17 cellular contexts compared by ENCODE assay signal in the genomic region with DNA sequence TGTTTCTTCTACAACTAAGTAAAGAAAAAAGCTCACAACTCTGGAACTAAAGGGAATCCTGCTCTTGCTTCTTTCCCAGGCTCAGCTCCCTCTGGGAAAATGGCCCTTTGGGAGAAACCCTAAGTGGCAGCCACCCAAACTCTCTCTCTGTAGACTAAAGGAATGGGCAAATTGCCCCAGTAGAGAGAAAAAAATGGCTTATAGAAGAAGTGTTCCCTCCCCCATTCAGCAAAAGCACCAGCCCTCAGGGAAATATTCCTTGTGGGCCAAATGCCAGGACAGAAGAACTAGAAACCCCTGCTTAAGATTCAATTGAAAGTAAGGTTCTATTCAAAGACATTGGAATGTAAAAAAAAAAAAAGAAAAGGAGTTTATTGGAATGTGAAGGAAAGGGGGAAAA.
DNase-seq lines count a peak whose midpoint lies in the region; ATAC-seq and TF ChIP-seq lines count a peak whose summit lies in the region.
"Had no signal": no experiment of that assay in that cellular context is flagged by ENCODE, and none has a peak within 500 bp of the region (broad histone marks: within the 10 kb centered on the region; RNA-seq: fewer than 3 reads in every experiment).

No MANE protein-coding gene starts in this region.

- TF ChIP-seq CTCF in fibroblast of lung (conservative IDR thresholded peaks at IDR 0.05 in 1 of 2, IDR thresholded peaks at IDR 0.05 in 1 of 2; ENCODE audit: low read depth in 1 of 2, low read length in 2 of 2) (no peak), uterus (IDR thresholded peaks at IDR 0.05) (no peak)

- DNase-seq in D341Med (ENCODE audit: low spot score) (peak; percentile 11), RPMI7951 (ENCODE audit: low read depth) (peak; percentile 18), fibroblast of lung (ENCODE audit: low read depth in 2 of 2) (peak; percentile 44 to 63), neuronal stem cell (ENCODE audit: low spot score) (peak; percentile 5), uterus (no peak), NCI-H1436 treated with DMSO at 0.1 percent for 48 hours (lab: John Stamatoyannopoulos, UW) (no peak)
- DNase-seq in central memory CD4-positive, alpha-beta T cell: no peak
- DNase-seq: activated CD4-positive, alpha-beta T cell treated with anti-CD3 and anti-CD28 coated beads, Interleukin-2, amount 10 ng/mL, durations not matched to agents 7 days and 5 days; HCEC 1CT; mesendoderm; Peyer's patch; psoas muscle; stimulated activated CD4-positive, alpha-beta T cell treated with anti-CD3 and anti-CD28 coated beads, Interleukin-4, amount 100 ng/mL, for 24 hours; stimulated activated naive B cell treated with anti-CD40 and anti-IgM and Interleukin-4, amounts not matched to agents 10 μg/mL and 1 μg/mL and 100 μg/mL, for 72 hours; T-helper 17 cell had no signal

- H3K36me3 ChIP-seq in fibroblast of lung (ENCODE audit: control insufficient read depth, insufficient read depth, low read length): no peaks in the 10 kb centered on the region
- H3K36me3 ChIP-seq in neuronal stem cell (replicated peaks in 1 of 2; ENCODE audit: control insufficient read depth in 2 of 2, insufficient read depth in 2 of 2, low read length in 2 of 2): no peaks in the 10 kb centered on the region
- H3K36me3 ChIP-seq in uterus: no peaks in the 10 kb centered on the region
- H3K36me3 ChIP-seq: BLaER1 treated with 17β-estradiol and CSF1 and Interleukin-3, amounts not matched to agents 10 nM and 100 nM; Peyer's patch had no signal

- H2BK12ac ChIP-seq in neuronal stem cell (ENCODE audit: low read length): no peak overlapping the region

- H3K4ac ChIP-seq in neuronal stem cell (ENCODE audit: low read length): no peak overlapping the region

- H4K20me1 ChIP-seq in fibroblast of lung (ENCODE audit: control insufficient read depth, extremely low read depth, insufficient read depth, low read length): no peaks in the 10 kb centered on the region
- H4K20me1 ChIP-seq: BLaER1 treated with 17β-estradiol and CSF1 and Interleukin-3, amounts not matched to agents 10 nM and 100 nM had no signal

- H2AFZ ChIP-seq in fibroblast of lung (ENCODE audit: low read length) (no peak overlapping the region), neuronal stem cell (ENCODE audit: low read length) (peak overlapping the region; percentile 81)

- no peak overlapping the region for H4K8ac ChIP-seq in neuronal stem cell (ENCODE audit: low read depth, low read length)

- no peak overlapping the region for H4K91ac ChIP-seq in neuronal stem cell (ENCODE audit: low read depth, low read length, poor library complexity)

- H3K27ac ChIP-seq in fibroblast of lung (ENCODE audit: insufficient read depth, low read length) (no peak overlapping the region), neuronal stem cell (replicated peaks; ENCODE audit: low read length) (no peak overlapping the region), uterus (no peak overlapping the region)
- H3K27ac ChIP-seq: BLaER1 treated with 17β-estradiol and CSF1 and Interleukin-3, amounts not matched to agents 10 nM and 100 nM; Peyer's patch; psoas muscle had no signal

- H3K79me1 ChIP-seq in neuronal stem cell (ENCODE audit: low read depth, low read length): no peaks in the 10 kb centered on the region

- intact Hi-C loops in uterus (cut with DNase I; ENCODE audit: low total_unique reads): no loop called here

- ATAC-seq in HG03439 (IDR thresholded peaks at IDR 0.05; ENCODE audit: unreplicated experiment): no peak
- ATAC-seq: psoas muscle; stimulated activated naive B cell treated with anti-CD40 and anti-IgM and Interleukin-4, amounts not matched to agents 10 μg/mL and 1 μg/mL and 100 μg/mL, for 72 hours; T-helper 17 cell had no signal

- H2BK5ac ChIP-seq in neuronal stem cell (ENCODE audit: low read length): no peak overlapping the region

- no peak for TF ChIP-seq POLR2A in uterus (IDR thresholded peaks at IDR 0.05)

- H3K79me2 ChIP-seq in fibroblast of lung (ENCODE audit: control insufficient read depth, insufficient read depth, low read length): no peaks in the 10 kb centered on the region

- H3K9me3 ChIP-seq in fibroblast of lung (ENCODE audit: control insufficient read depth, insufficient read depth, low read depth, low read length) (no peaks in the 10 kb centered on the region), neuronal stem cell (replicated peaks in 1 of 2; ENCODE audit: control insufficient read depth in 2 of 2, insufficient read depth in 1 of 2, low read depth in 1 of 2, low read length in 2 of 2) (no peaks in the 10 kb centered on the region), uterus (no peaks in the 10 kb centered on the region)
- H3K9me3 ChIP-seq: BLaER1 treated with 17β-estradiol and CSF1 and Interleukin-3, amounts not matched to agents 10 nM and 100 nM; Peyer's patch; psoas muscle had no signal

- H3K9ac ChIP-seq in fibroblast of lung (ENCODE audit: insufficient read depth, low read length) (no peak overlapping the region), neuronal stem cell (ENCODE audit: low read depth, low read length, poor library complexity) (no peak overlapping the region)
- H3K9ac ChIP-seq: BLaER1 treated with 17β-estradiol and CSF1 and Interleukin-3, amounts not matched to agents 10 nM and 100 nM had no signal

- H3K18ac ChIP-seq in neuronal stem cell (ENCODE audit: low read length): no peak overlapping the region

- H3K27me3 ChIP-seq in fibroblast of lung (ENCODE audit: control insufficient read depth, insufficient read depth, low read length): no peaks in the 10 kb centered on the region
- no peaks in the 10 kb centered on the region for H3K27me3 ChIP-seq in neuronal stem cell (ENCODE audit: control insufficient read depth in 3 of 3, insufficient read depth in 3 of 3, low read depth in 1 of 3, low read length in 3 of 3)
- no peaks in the 10 kb centered on the region for H3K27me3 ChIP-seq in uterus
- H3K27me3 ChIP-seq: BLaER1 treated with 17β-estradiol and CSF1 and Interleukin-3, amounts not matched to agents 10 nM and 100 nM; Peyer's patch had no signal

- no peak overlapping the region for H3K14ac ChIP-seq in neuronal stem cell (ENCODE audit: low read length)

- H2BK15ac ChIP-seq in neuronal stem cell (ENCODE audit: low read length): no peak overlapping the region

- no peak overlapping the region for H3K4me2 ChIP-seq in fibroblast of lung (ENCODE audit: extremely low read depth, insufficient read depth, low read length)
- no peak overlapping the region for H3K4me2 ChIP-seq in neuronal stem cell (ENCODE audit: insufficient read depth, low read length, poor library complexity, severe bottlenecking)

- H3K4me1 ChIP-seq in fibroblast of lung (ENCODE audit: control insufficient read depth, extremely low read depth, insufficient read depth, low read length) (no peaks in the 10 kb centered on the region), neuronal stem cell (ENCODE audit: control insufficient read depth in 2 of 2, insufficient read depth in 1 of 2, low read depth in 1 of 2, low read length in 2 of 2) (peaks cover 2 to 7% of the 10 kb centered on the region in 2 donors), uterus (peaks cover 0 to 4% of the 10 kb centered on the region in 2 donors)
- H3K4me1 ChIP-seq: Peyer's patch, psoas muscle had no signal

- H3K4me3 ChIP-seq in fibroblast of lung (replicated peaks in 1 of 4; ENCODE audit: control extremely low read depth in 1 of 4, insufficient read depth in 1 of 4, low read depth in 3 of 4, low read length in 4 of 4) (no peak overlapping the region), neuronal stem cell (ENCODE audit: low read length in 2 of 2) (no peak overlapping the region), uterus (no peak overlapping the region)
- H3K4me3 ChIP-seq: BLaER1 treated with 17β-estradiol and CSF1 and Interleukin-3, amounts not matched to agents 10 nM and 100 nM; Peyer's patch; psoas muscle had no signal

- H2AK5ac ChIP-seq in neuronal stem cell (ENCODE audit: low read depth, low read length): no peak overlapping the region

- no peak overlapping the region for H3K23ac ChIP-seq in neuronal stem cell (ENCODE audit: low read depth, low read length, poor library complexity)

- no peak overlapping the region for H2BK120ac ChIP-seq in neuronal stem cell (ENCODE audit: low read depth, low read length)

Comparison
In these comparisons a context has a peak if more than half of its experiments do, and no peak if none do; other contexts are left out.
1. DNase-seq: peak in D341Med (single experiment), RPMI7951 (single experiment), fibroblast of lung (2 of 2) and neuronal stem cell (single experiment); none in central memory CD4-positive, alpha-beta T cell (single experiment), uterus (0 of 2) and NCI-H1436 treated with DMSO at 0.1 percent for 48 hours (single experiment).